ENCODE assay signal across 15 cellular contexts in genomic region chr3:142576792-142577191, GRCh38. TPM values are rescaled to one million over a fixed set of nuclear protein-coding genes. Genes with fewer than 3 reads are reported as not detected.
A peak's percentile ranks its signal among the peaks of the same experiment; 100 is the strongest.
DNase-seq lines count a peak whose midpoint lies in the region; ATAC-seq and TF ChIP-seq lines count a peak whose summit lies in the region.
"Had no signal": no experiment of that assay in that cellular context is flagged by ENCODE, and none has a peak within 500 bp of the region (broad histone marks: within the 10 kb centered on the region; RNA-seq: fewer than 3 reads in every experiment).

No MANE protein-coding gene starts in this region.

- H3K4me1 ChIP-seq in DOHH2 (ENCODE audit: control insufficient read depth, low read length): peaks cover 33% of the 10 kb centered on the region
- peaks cover 31 to 46% of the 10 kb centered on the region in 2 donors for H3K4me1 ChIP-seq in adrenal gland (replicated peaks in 1 of 2)
- H3K4me1 ChIP-seq in gastroesophageal sphincter: peaks cover 9 to 34% (median 14%) of the 10 kb centered on the region in 3 donors
- H3K4me1 ChIP-seq in esophagus squamous epithelium: peaks cover 4 to 46% (median 19%) of the 10 kb centered on the region in 3 donors

- peak overlapping the region in 2 of 3 experiments; percentile 94 to 96 for H3K27ac Mint-ChIP-seq in nephron

- TF ChIP-seq POLR2A in adrenal gland (IDR thresholded peaks at IDR 0.05) (no peak), gastroesophageal sphincter (IDR thresholded peaks at IDR 0.05) (no peak), esophagus squamous epithelium (IDR thresholded peaks at IDR 0.05) (no peak)

- H4K20me1 ChIP-seq in DOHH2 (ENCODE audit: control insufficient read depth, insufficient read depth, low read depth, low read length): no peaks in the 10 kb centered on the region

- H3K9me2 ChIP-seq in DOHH2 (replicated peaks; ENCODE audit: control insufficient read depth, low read length): no peaks in the 10 kb centered on the region

- peaks cover 30% of the 10 kb centered on the region for H3K4me1 Mint-ChIP-seq in nephron

- no peaks in the 10 kb centered on the region for H3K9me3 ChIP-seq in DOHH2 (ENCODE audit: control insufficient read depth, insufficient read depth, low read length)
- no peaks in the 10 kb centered on the region for H3K9me3 ChIP-seq in MG63
- no peaks in the 10 kb centered on the region for H3K9me3 ChIP-seq in adrenal gland (replicated peaks in 1 of 3)
- H3K9me3 ChIP-seq in gastroesophageal sphincter: no peaks in the 10 kb centered on the region
- H3K9me3 ChIP-seq in esophagus squamous epithelium: no peaks in the 10 kb centered on the region
- H3K9me3 ChIP-seq: mucosa of descending colon, spleen had no signal

- peaks cover 4% of the 10 kb centered on the region for H3K36me3 Mint-ChIP-seq in nephron (ENCODE audit: low read depth)

- DNase-seq in MG63: no peak
- DNase-seq in adrenal gland: no peak
- no peak for DNase-seq in NCI-H1930 (lab: John Stamatoyannopoulos, UW)
- DNase-seq in esophagus squamous epithelium (lab: John Stamatoyannopoulos, UW): no peak
- DNase-seq in C1 segment of cervical spinal cord (lab: John Stamatoyannopoulos, UW): no peak
- DNase-seq: amniotic stem cell; effector memory CD4-positive, alpha-beta T cell; IMR-90; mucosa of descending colon; NCI-H2081 treated with DMSO at 0.1 percent for 48 hours; spleen; WERI-Rb-1 had no signal

- H3K36me3 ChIP-seq in DOHH2 (ENCODE audit: control insufficient read depth, low read length) (peaks cover 28% of the 10 kb centered on the region), MG63 (peaks cover 11% of the 10 kb centered on the region), adrenal gland (replicated peaks in 1 of 2) (no peaks in the 10 kb centered on the region), gastroesophageal sphincter (no peaks in the 10 kb centered on the region), esophagus squamous epithelium (no peaks in the 10 kb centered on the region)

- no peaks in the 10 kb centered on the region for H3K9me3 Mint-ChIP-seq in nephron

- no peak for TF ChIP-seq CTCF in DOHH2 (IDR thresholded peaks at IDR 0.05; ENCODE audit: low read depth, low read length, poor library complexity, severe bottlenecking)
- no peak for TF ChIP-seq CTCF in adrenal gland (IDR thresholded peaks at IDR 0.05)
- TF ChIP-seq CTCF in nephron (IDR thresholded peaks at IDR 0.05; ENCODE audit: unreplicated experiment in 3 of 3): no peak
- TF ChIP-seq CTCF in gastroesophageal sphincter (IDR thresholded peaks at IDR 0.05): no peak
- TF ChIP-seq CTCF in esophagus squamous epithelium (IDR thresholded peaks at IDR 0.05): no peak

- H3K4me3 Mint-ChIP-seq in nephron: peak overlapping the region; percentile 97 to 99 (median 98)

- intact Hi-C loops in adrenal gland (cut with DNase I) (no loop called here), esophagus squamous epithelium (cut with DNase I) (no loop called here)

- peaks cover 4% of the 10 kb centered on the region; the same call in 1 of the 2 replicates for H3K27me3 ChIP-seq in DOHH2 (ENCODE audit: control insufficient read depth, low read length)
- no peaks in the 10 kb centered on the region; the same call in 1 of the 2 replicates for H3K27me3 ChIP-seq in MG63
- no peaks in the 10 kb centered on the region for H3K27me3 ChIP-seq in adrenal gland
- no peaks in the 10 kb centered on the region for H3K27me3 ChIP-seq in gastroesophageal sphincter
- peaks cover 0 to 4% (median 0%) of the 10 kb centered on the region in 4 donors for H3K27me3 ChIP-seq in esophagus squamous epithelium
- H3K27me3 ChIP-seq: spleen had no signal

- peak overlapping the region; percentile 77 for H3K4me2 ChIP-seq in DOHH2 (ENCODE audit: low read length)

- H3F3A ChIP-seq in DOHH2 (ENCODE audit: control insufficient read depth, insufficient read depth): no peaks in the 10 kb centered on the region

- H3K4me3 ChIP-seq in DOHH2 (ENCODE audit: low read length): peak overlapping the region; percentile 100
- peak overlapping the region; percentile 83 for H3K4me3 ChIP-seq in MG63
- peak overlapping the region in 1 of 4 donors; percentile 70 for H3K4me3 ChIP-seq in adrenal gland
- H3K4me3 ChIP-seq in gastroesophageal sphincter: no peak overlapping the region
- no peak overlapping the region for H3K4me3 ChIP-seq in esophagus squamous epithelium
- H3K4me3 ChIP-seq: mucosa of descending colon had no signal

- H3K27me3 Mint-ChIP-seq in nephron (ENCODE audit: low read depth): no peaks in the 10 kb centered on the region

- peaks cover 69% of the 10 kb centered on the region for H3K79me2 ChIP-seq in DOHH2 (ENCODE audit: control insufficient read depth, low read length)

- no peak overlapping the region for H3K27ac ChIP-seq in DOHH2 (ENCODE audit: low read depth, low read length)
- H3K27ac ChIP-seq in adrenal gland: peak overlapping the region; percentile 69 to 96 (median 93)
- H3K27ac ChIP-seq in gastroesophageal sphincter: no peak overlapping the region
- no peak overlapping the region for H3K27ac ChIP-seq in esophagus squamous epithelium
- H3K27ac ChIP-seq: WERI-Rb-1 had no signal

- ATAC-seq in gastroesophageal sphincter: no peak
- ATAC-seq: mucosa of descending colon had no signal

- TF ChIP-seq EP300 in gastroesophageal sphincter (IDR thresholded peaks at IDR 0.05): no peak

RNA-seq across cellular contexts. Expression of gene ATR, which starts 1.7 kb away (rescaled TPM):
- 11.1 and 53.0 TPM in 2 replicates for total RNA-seq in MG63 (2014; rRNA removed; shearing (Covaris generic); ENCODE audit: low replicate concordance)
- total RNA-seq in adrenal gland (10 to 100 TPM; 34.7 to 70.5 (median 50.9) TPM), gastroesophageal sphincter (10 to 100 TPM; 13.1 to 26.8 (median 20.4) TPM), esophagus squamous epithelium (10 to 100 TPM; 18.3 to 28.4 (median 19.9) TPM)
- 100 to 1,000 TPM in 1 of 3 donors, 10 to 100 TPM in 2; 44.9 to 131 (median 54.3) TPM for polyA plus RNA-seq in adrenal gland

RNA-seq across cellular contexts. Expression of gene PLS1, which starts 19.4 kb away (rescaled TPM):
- total RNA-seq in MG63 (2014; rRNA removed; shearing (Covaris generic); ENCODE audit: low replicate concordance): 1.3 and 2.1 TPM in 2 replicates
- 10 to 100 TPM in 1 of 8 donors, 1 to 10 TPM in 7; 5.6 to 12.9 (median 7.9) TPM for total RNA-seq in adrenal gland
- 10 to 100 TPM in 1 of 3 donors, 1 to 10 TPM in 1, under 1 TPM in 1; 0.74 to 11.9 (median 1.4) TPM for polyA plus RNA-seq in adrenal gland
- 1 to 10 TPM; 1.2 to 9.0 (median 4.3) TPM for total RNA-seq in gastroesophageal sphincter
- total RNA-seq in esophagus squamous epithelium: 10 to 100 TPM; 13.5 to 27.8 (median 19.3) TPM

Comparison
In these comparisons a context has a peak if more than half of its experiments do, and no peak if none do; other contexts are left out.
1. H3K27ac ChIP-seq: peak in adrenal gland (5 of 5); none in DOHH2 (single experiment), gastroesophageal sphincter (0 of 4) and esophagus squamous epithelium (0 of 4).
2. H3K4me3 ChIP-seq: peak in DOHH2 (single experiment) and MG63 (single experiment); none in gastroesophageal sphincter (0 of 2) and esophagus squamous epithelium (0 of 4).